In the genomic region with DNA sequence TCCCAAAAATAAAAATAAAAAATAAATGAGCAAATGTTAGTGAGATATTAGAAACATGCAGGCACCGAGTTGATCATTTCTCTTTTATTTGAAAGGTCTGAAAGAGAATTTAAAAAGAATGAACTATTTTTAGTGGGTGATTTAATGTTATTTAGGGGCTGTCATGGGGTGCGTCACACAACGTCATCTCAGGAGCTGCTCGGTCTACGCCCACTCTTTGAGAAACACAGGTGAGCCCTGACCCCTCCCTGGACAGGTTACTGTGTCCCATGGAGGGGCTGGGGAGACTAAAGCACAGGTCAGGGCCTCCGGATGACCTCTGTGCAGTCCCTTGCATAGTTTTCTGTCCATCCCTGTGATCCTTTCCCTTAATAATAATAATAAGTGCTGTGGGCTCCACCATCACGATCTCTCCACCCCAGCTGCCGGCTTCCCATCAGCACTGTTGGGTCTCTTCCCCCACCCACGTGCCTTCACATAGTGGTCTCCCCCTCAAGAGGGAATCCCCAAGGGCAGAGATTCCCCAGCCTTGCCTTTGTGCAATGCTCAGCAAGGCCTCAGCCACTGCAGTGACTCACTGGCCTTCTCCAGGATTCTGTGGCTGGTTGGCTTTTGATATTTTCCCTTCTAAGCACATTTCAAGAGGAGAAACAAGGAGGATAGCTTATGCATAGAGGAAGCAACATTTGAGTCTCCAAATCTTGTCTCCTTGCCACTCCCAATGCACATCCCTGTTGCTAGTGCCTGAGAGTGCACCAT, we compare ENCODE assay signal across 25 cellular contexts.
A peak's percentile ranks its signal among the peaks of the same experiment; 100 is the strongest.
DNase-seq lines count a peak whose midpoint lies in the region; ATAC-seq, FAIRE-seq and TF ChIP-seq lines count a peak whose summit lies in the region.
"Had no signal": no experiment of that assay in that cellular context is flagged by ENCODE, and none has a peak within 500 bp of the region (broad histone marks: within the 10 kb centered on the region; RNA-seq: fewer than 3 reads in every experiment).

No MANE protein-coding gene starts in this region.

- H3K9me3 ChIP-seq in breast epithelium (no peaks in the 10 kb centered on the region), astrocyte (ENCODE audit: insufficient read depth, low read depth, low read length) (no peaks in the 10 kb centered on the region)
- H3K9me3 ChIP-seq: esophagus muscularis mucosa, psoas muscle had no signal

- H3K4me1 Mint-ChIP-seq in MCF 10A (ENCODE audit: insufficient read depth, unreplicated experiment) (no peaks in the 10 kb centered on the region), astrocyte (ENCODE audit: low read depth, unreplicated experiment) (peaks cover 17% of the 10 kb centered on the region)
- H3K4me1 Mint-ChIP-seq: activated CD4-positive, alpha-beta T cell treated with anti-CD3 and anti-CD28 coated beads, Interleukin-2, amount 10 ng/mL, durations not matched to agents 7 days and 5 days; activated naive CD4-positive, alpha-beta T cell treated with anti-CD3 and anti-CD28 coated beads, Interleukin-2, amount 50 U/mL, for 24 hours had no signal

- no peak overlapping the region for H2AFZ ChIP-seq in astrocyte (ENCODE audit: low read depth, low read length)

- H3K4me2 ChIP-seq in astrocyte (ENCODE audit: low read length) = no peak overlapping the region
- H3K4me2 ChIP-seq: KMS-11 had no signal

- POLR2A ChIA-PET in MCF 10A (lab: Yijun Ruan, JAX) = no interaction called here

- H3K9me3 Mint-ChIP-seq in MCF 10A (ENCODE audit: unreplicated experiment) = peaks cover 12% of the 10 kb centered on the region
- peaks cover 8% of the 10 kb centered on the region for H3K9me3 Mint-ChIP-seq in astrocyte (ENCODE audit: unreplicated experiment)
- H3K9me3 Mint-ChIP-seq: CD4-positive, alpha-beta T cell; H9 had no signal

- BruUV-seq in MCF 10A (replicated peaks; lab: Mats Ljungman, UMichigan) = no TSS peak

- no peaks in the 10 kb centered on the region for H3K36me3 Mint-ChIP-seq in MCF 10A (ENCODE audit: insufficient read depth, unreplicated experiment)
- peaks cover 2% of the 10 kb centered on the region for H3K36me3 Mint-ChIP-seq in astrocyte (ENCODE audit: low read depth, unreplicated experiment)
- H3K36me3 Mint-ChIP-seq: activated naive CD4-positive, alpha-beta T cell treated with anti-CD3 and anti-CD28 coated beads, Interleukin-2, amount 50 U/mL, for 24 hours; natural killer cell treated with Interleukin-12 subunit alpha and Interleukin-12 subunit beta and Interleukin-15 and Interleukin-18, amount 100 ng/mL, for 72 hours had no signal

- intact Hi-C loops in MCF 10A (cut with micrococcal nuclease) = no loop called here
- intact Hi-C loops in breast epithelium (cut with DNase I; ENCODE audit: low total_unique reads) = no loop called here
- intact Hi-C loops in head of caudate nucleus (cut with DNase I) = no loop called here

- H3K27ac Mint-ChIP-seq in MCF 10A (ENCODE audit: low read depth, unreplicated experiment) (no peak overlapping the region), astrocyte (ENCODE audit: unreplicated experiment) (peak overlapping the region; percentile 82)
- H3K27ac Mint-ChIP-seq: activated CD4-positive, alpha-beta T cell treated with anti-CD3 and anti-CD28 coated beads, Interleukin-2, amount 10 ng/mL, durations not matched to agents 7 days and 5 days; activated naive CD4-positive, alpha-beta T cell treated with anti-CD3 and anti-CD28 coated beads, Interleukin-2, amount 50 U/mL, for 24 hours; activated T-cell treated with anti-CD3 and anti-CD28 coated beads, Interleukin-2, amount 50 U/mL, for 24 hours; CD4-positive, alpha-beta T cell; H9; natural killer cell treated with Interleukin-12 subunit alpha and Interleukin-12 subunit beta and Interleukin-15 and Interleukin-18, amount 100 ng/mL, for 72 hours had no signal

- peaks cover 7% of the 10 kb centered on the region for H3K27me3 Mint-ChIP-seq in MCF 10A (ENCODE audit: insufficient read depth, unreplicated experiment)
- H3K27me3 Mint-ChIP-seq in astrocyte (ENCODE audit: low read depth, unreplicated experiment) = peaks cover 7% of the 10 kb centered on the region
- H3K27me3 Mint-ChIP-seq: activated CD4-positive, alpha-beta T cell treated with anti-CD3 and anti-CD28 coated beads, Interleukin-2, amount 10 ng/mL, durations not matched to agents 7 days and 5 days had no signal

- no peaks in the 10 kb centered on the region for H4K20me1 ChIP-seq in astrocyte (ENCODE audit: insufficient read depth, low read length)

- TF ChIP-seq POLR2A in breast epithelium (IDR thresholded peaks at IDR 0.05) (no peak), GM18505 (IDR thresholded peaks at IDR 0.05; ENCODE audit: borderline replicate concordance, extremely low read depth, insufficient read depth, insufficient read length) (no peak)

- no peak overlapping the region for H3K9ac ChIP-seq in astrocyte (ENCODE audit: low read length)
- H3K9ac ChIP-seq: KMS-11 had no signal

- CTCF ChIA-PET in MCF 10A (lab: Yijun Ruan, JAX) = interaction anchor here (0.6 to 1.7 kb wide), 2 partner anchors 14 to 30 kb away, joined by 3 to 9 read pairs; no protein-coding TSS in a partner anchor

- DNase-seq in MCF 10A (ENCODE audit: unreplicated experiment) = peak; percentile 11
- no peak for DNase-seq in breast epithelium (ENCODE audit: low spot score in 2 of 2)
- no peak for DNase-seq in astrocyte (ENCODE audit: low read depth)
- DNase-seq in head of caudate nucleus = peak in 23 of 42 donors; percentile 9 to 71 (median 31)
- DNase-seq in stromal cell of bone marrow (ENCODE audit: low read depth) = peak; percentile 11
- no peak for DNase-seq in DMS79 treated with DMSO at 0.1 percent for 48 hours (lab: John Stamatoyannopoulos, UW)
- no peak for DNase-seq in superior temporal gyrus (ENCODE audit: extremely low spot score)
- DNase-seq: activated CD4-positive, alpha-beta T cell treated with anti-CD3 and anti-CD28 coated beads, Interleukin-2, amount 10 ng/mL, durations not matched to agents 7 days and 5 days; activated T-cell treated with anti-CD3 and anti-CD28 coated beads, Interleukin-2, amount 50 U/mL, for 24 hours; CD4-positive, alpha-beta T cell; DMS53; H9; NCI-H1092; NCI-H2081 treated with DMSO at 0.1 percent for 48 hours; NCI-H510A; psoas muscle; stimulated activated CD4-positive, alpha-beta T cell treated with anti-CD3 and anti-CD28 coated beads, Interleukin-12 subunit alpha, Interleukin-12 subunit beta, amount 100 ng/mL, for 4 hours had no signal

- H3K36me3 ChIP-seq in breast epithelium = no peaks in the 10 kb centered on the region
- no peaks in the 10 kb centered on the region for H3K36me3 ChIP-seq in astrocyte (ENCODE audit: insufficient read depth, low read length)
- H3K36me3 ChIP-seq: cardiac muscle cell, esophagus muscularis mucosa, tibial nerve had no signal

- H3K4me3 ChIP-seq in breast epithelium = no peak overlapping the region
- no peak overlapping the region for H3K4me3 ChIP-seq in astrocyte (ENCODE audit: insufficient read depth, low read depth, low read length)
- H3K4me3 ChIP-seq: cardiac muscle cell, esophagus muscularis mucosa, psoas muscle, tibial nerve had no signal

- no peak for FAIRE-seq in astrocyte (lab: Jason Lieb, UNC)
- FAIRE-seq: keratinocyte had no signal

- ATAC-seq in GM18505 (IDR thresholded peaks at IDR 0.05; ENCODE audit: unreplicated experiment) = no peak
- ATAC-seq: natural killer cell treated with Interleukin-12 subunit alpha and Interleukin-12 subunit beta and Interleukin-15 and Interleukin-18, amount 100 ng/mL, for 72 hours; psoas muscle had no signal

- no peak for TF ChIP-seq CTCF in MCF 10A (IDR thresholded peaks at IDR 0.05; ENCODE audit: unreplicated experiment)
- TF ChIP-seq CTCF in breast epithelium (IDR thresholded peaks at IDR 0.05) = no peak
- TF ChIP-seq CTCF in astrocyte (IDR thresholded peaks at IDR 0.05; ENCODE audit: insufficient read depth, low read depth, low read length) = no peak

- H3K27ac ChIP-seq in breast epithelium (no peak overlapping the region), astrocyte (ENCODE audit: low read depth, low read length) (no peak overlapping the region)
- H3K27ac ChIP-seq: cardiac muscle cell, esophagus muscularis mucosa, KMS-11, psoas muscle, tibial nerve had no signal

- H3K4me1 ChIP-seq in breast epithelium = no peaks in the 10 kb centered on the region
- H3K4me1 ChIP-seq in astrocyte (ENCODE audit: insufficient read depth, low read length) = no peaks in the 10 kb centered on the region
- H3K4me1 ChIP-seq: esophagus muscularis mucosa, psoas muscle, tibial nerve had no signal

- peaks cover 0 to 19% of the 10 kb centered on the region in 2 donors for H3K27me3 ChIP-seq in breast epithelium
- no peaks in the 10 kb centered on the region for H3K27me3 ChIP-seq in astrocyte (ENCODE audit: insufficient read depth, low read length)
- H3K27me3 ChIP-seq: tibial nerve had no signal

- H3K79me2 ChIP-seq in astrocyte (ENCODE audit: insufficient read depth, low read length) = no peaks in the 10 kb centered on the region

- H3K4me3 Mint-ChIP-seq in MCF 10A (ENCODE audit: unreplicated experiment) (no peak overlapping the region), astrocyte (ENCODE audit: unreplicated experiment) (no peak overlapping the region)
- H3K4me3 Mint-ChIP-seq: activated CD4-positive, alpha-beta T cell treated with anti-CD3 and anti-CD28 coated beads, Interleukin-2, amount 10 ng/mL, durations not matched to agents 7 days and 5 days; activated naive CD4-positive, alpha-beta T cell treated with anti-CD3 and anti-CD28 coated beads, Interleukin-2, amount 50 U/mL, for 24 hours; activated T-cell treated with anti-CD3 and anti-CD28 coated beads, Interleukin-2, amount 50 U/mL, for 24 hours; CD4-positive, alpha-beta T cell; H9; natural killer cell treated with Interleukin-12 subunit alpha and Interleukin-12 subunit beta and Interleukin-15 and Interleukin-18, amount 100 ng/mL, for 72 hours had no signal

Comparison
In these comparisons a context has a peak if more than half of its experiments do, and no peak if none do; other contexts are left out.
1. DNase-seq: peak in MCF 10A (single experiment), head of caudate nucleus (23 of 42) and stromal cell of bone marrow (single experiment); none in breast epithelium (0 of 2), astrocyte (single experiment), DMS79 treated with DMSO at 0.1 percent for 48 hours (single experiment) and superior temporal gyrus (single experiment).